ENCODE assay signal across 33 cellular contexts in the genomic region with DNA sequence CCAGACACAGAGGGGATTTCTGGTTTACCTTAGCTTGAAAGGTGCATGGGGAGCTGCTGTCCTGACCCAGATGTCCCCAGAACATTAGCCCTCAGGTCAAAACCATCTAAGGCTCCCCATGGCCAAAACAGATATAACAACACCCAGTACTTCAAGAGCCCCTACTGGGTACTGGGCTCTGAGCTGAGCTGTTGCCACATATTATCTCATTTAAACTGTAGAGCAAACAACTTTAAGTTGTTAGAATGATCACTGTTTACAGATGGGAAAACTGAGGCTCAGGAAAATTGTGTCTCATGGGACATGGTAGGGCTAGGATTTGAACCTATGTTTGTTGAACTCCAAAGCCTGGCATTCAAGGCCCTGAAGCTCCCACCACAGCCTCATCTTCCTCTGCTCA.
"Had no signal": no experiment of that assay in that cellular context is flagged by ENCODE, and none has a peak within 500 bp of the region (broad histone marks: within the 10 kb centered on the region; RNA-seq: fewer than 3 reads in every experiment).

No MANE protein-coding gene starts in this region.

- H3K4me3 Mint-ChIP-seq: activated B cell treated with CpG ODN at 0.5 μM for 24 hours; activated CD4-positive, alpha-beta memory T cell treated with anti-CD3 and anti-CD28 coated beads for 36 hours; activated naive CD4-positive, alpha-beta T cell treated with anti-CD3 and anti-CD28 coated beads, Interleukin-2, amount 50 U/mL, for 24 hours; activated naive CD8-positive, alpha-beta T cell treated with anti-CD3 and anti-CD28 coated beads, Interleukin-2, amount 10 ng/mL, durations not matched to agents 7 days and 5 days; activated T-helper 17 cell treated with anti-CD3 and anti-CD28 coated beads, Interleukin-2, amount 50 U/mL, for 72 hours had no signal

- H3K4me1 ChIP-seq: breast epithelium had no signal

- FAIRE-seq: K562 had no signal

- H3K27ac Mint-ChIP-seq: activated B cell treated with CpG ODN at 0.5 μM for 24 hours; activated CD4-positive, alpha-beta memory T cell treated with anti-CD3 and anti-CD28 coated beads for 36 hours; activated naive CD4-positive, alpha-beta T cell treated with anti-CD3 and anti-CD28 coated beads, Interleukin-2, amount 50 U/mL, for 24 hours; activated naive CD8-positive, alpha-beta T cell treated with anti-CD3 and anti-CD28 coated beads, Interleukin-2, amount 10 ng/mL, durations not matched to agents 7 days and 5 days; activated T-helper 17 cell treated with anti-CD3 and anti-CD28 coated beads, Interleukin-2, amount 50 U/mL, for 72 hours had no signal

- H3K4me1 Mint-ChIP-seq: activated B cell treated with CpG ODN at 0.5 μM for 24 hours; activated naive CD4-positive, alpha-beta T cell treated with anti-CD3 and anti-CD28 coated beads, Interleukin-2, amount 50 U/mL, for 24 hours; activated T-helper 17 cell treated with anti-CD3 and anti-CD28 coated beads, Interleukin-2, amount 50 U/mL, for 72 hours had no signal

- H3K36me3 ChIP-seq: breast epithelium had no signal

- H3K27me3 Mint-ChIP-seq: activated CD4-positive, alpha-beta memory T cell treated with anti-CD3 and anti-CD28 coated beads for 36 hours; activated naive CD4-positive, alpha-beta T cell treated with anti-CD3 and anti-CD28 coated beads, Interleukin-2, amount 50 U/mL, for 24 hours; activated T-helper 17 cell treated with anti-CD3 and anti-CD28 coated beads, Interleukin-2, amount 50 U/mL, for 72 hours had no signal

- H3K36me3 Mint-ChIP-seq: activated CD4-positive, alpha-beta memory T cell treated with anti-CD3 and anti-CD28 coated beads for 36 hours; activated naive CD4-positive, alpha-beta T cell treated with anti-CD3 and anti-CD28 coated beads, Interleukin-2, amount 50 U/mL, for 24 hours; activated naive CD8-positive, alpha-beta T cell treated with anti-CD3 and anti-CD28 coated beads, Interleukin-2, amount 10 ng/mL, durations not matched to agents 7 days and 5 days had no signal

- H3K27ac ChIP-seq: ascending aorta, breast epithelium, Peyer's patch, VCaP had no signal

- H3K27me3 ChIP-seq: ascending aorta, breast epithelium, Peyer's patch had no signal

- H3K4me3 ChIP-seq: ascending aorta, breast epithelium, K562, Peyer's patch had no signal

- DNase-seq: activated B cell treated with CpG ODN at 0.5 μM for 24 hours; activated CD4-positive, alpha-beta memory T cell treated with anti-CD3 and anti-CD28 coated beads for 36 hours; activated CD4-positive, alpha-beta T cell treated with anti-CD3 and anti-CD28 coated beads for 4 hours; activated CD4-positive, alpha-beta T cell treated with anti-CD3 and anti-CD28 coated beads, Interleukin-2, amount 50 U/mL, for 1 hour; activated CD4-positive, CD25-positive, alpha-beta regulatory T cell treated with anti-CD3 and anti-CD28 coated beads, Interleukin-2, amount 50 U/mL, for 72 hours; activated CD8-positive, alpha-beta memory T cell treated with anti-CD3 and anti-CD28 coated beads, Interleukin-2, amount 50 U/mL, for 4 hours; activated naive CD4-positive, alpha-beta T cell; activated naive CD8-positive, alpha-beta T cell treated with anti-CD3 and anti-CD28 coated beads, Interleukin-2, amount 10 ng/mL, durations not matched to agents 7 days and 5 days; activated T-cell treated with anti-CD3 and anti-CD28 coated beads, Interleukin-2, amount 50 U/mL, for 48 hours; amygdala; NCI-H1092 treated with DMSO at 0.1 percent for 48 hours; NCI-H187; NCI-H2029 treated with DMSO at 0.1 percent for 48 hours; NCI-H2107; NCI-H2171; NCI-H510A; NCI-H526; NCI-H748 treated with DMSO at 0.1 percent for 48 hours; NK-92 treated with Interleukin-12 subunit alpha and Interleukin-12 subunit beta, amount 100 ng/mL, for 24 hours; PC-3; Right ventricle myocardium superior; RPMI8226; SW 1271; T-helper 1 cell; T-helper 2 cell; T-helper 9 cell had no signal

- H3K9me3 ChIP-seq: ascending aorta, breast epithelium, Peyer's patch had no signal

- H3K9me3 Mint-ChIP-seq: activated B cell treated with CpG ODN at 0.5 μM for 24 hours; activated CD4-positive, alpha-beta memory T cell treated with anti-CD3 and anti-CD28 coated beads for 36 hours; activated naive CD4-positive, alpha-beta T cell treated with anti-CD3 and anti-CD28 coated beads, Interleukin-2, amount 50 U/mL, for 24 hours; activated naive CD8-positive, alpha-beta T cell treated with anti-CD3 and anti-CD28 coated beads, Interleukin-2, amount 10 ng/mL, durations not matched to agents 7 days and 5 days; activated T-helper 17 cell treated with anti-CD3 and anti-CD28 coated beads, Interleukin-2, amount 50 U/mL, for 72 hours had no signal
